Comparison of ENCODE assay signal across 1 cellular context in the genomic region with DNA sequence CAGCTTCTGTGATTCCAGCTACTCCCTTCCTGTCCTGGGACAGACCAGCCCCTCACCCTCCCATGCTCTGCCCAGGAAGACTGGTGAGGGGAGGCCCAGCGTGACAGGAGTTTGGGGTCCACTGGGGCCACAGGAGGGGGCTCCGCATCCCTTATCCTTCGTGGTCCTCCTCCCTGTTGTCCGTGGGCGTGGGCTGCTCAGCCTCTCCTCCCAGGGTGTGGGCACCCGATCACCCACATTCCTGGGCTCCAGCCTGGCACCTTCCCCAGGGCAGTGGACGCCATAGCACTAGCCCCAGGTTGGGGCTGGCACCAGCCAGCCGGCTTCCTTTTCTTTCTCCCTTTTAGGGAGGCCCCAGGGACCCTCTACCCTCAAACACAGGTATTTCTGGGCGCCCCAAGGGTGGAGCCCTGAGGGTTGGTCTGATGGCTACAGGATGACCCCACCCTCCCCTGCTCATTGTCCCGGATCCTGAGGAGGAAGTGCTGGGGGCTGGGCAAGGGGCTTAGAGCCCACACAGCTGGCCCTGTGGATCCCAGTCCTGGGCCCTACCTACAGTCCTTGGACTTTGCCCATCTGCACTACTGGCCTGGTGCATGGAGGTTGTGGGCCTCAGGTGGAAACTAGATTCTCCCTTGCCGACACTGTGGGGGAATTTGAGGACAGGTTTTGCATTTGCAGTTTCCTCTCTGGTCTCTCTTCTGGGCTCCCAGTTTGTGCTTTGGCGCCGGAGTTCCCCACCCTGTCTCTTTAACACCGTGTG.
TF ChIP-seq lines count a peak whose summit lies in the region.

No MANE protein-coding gene starts in this region.

TF ChIP-seq in endothelial cell of umbilical vein, 7 proteins besides CTCF, POLR2A, EP300 and RAD21:
- no peak for TF ChIP-seq JUN (IDR thresholded peaks at IDR 0.05; ENCODE audit: borderline replicate concordance, insufficient read depth, insufficient read length, low read depth)
- no peak for TF ChIP-seq POLR2AphosphoS5 (IDR thresholded peaks at IDR 0.05; ENCODE audit: insufficient read depth, low read depth, low read length)
- no peak for TF ChIP-seq EZH2 (IDR thresholded peaks at IDR 0.05; ENCODE audit: borderline replicate concordance, low read depth, low read length, severe bottlenecking)
- no peak for TF ChIP-seq GATA2 (IDR thresholded peaks at IDR 0.05; ENCODE audit: insufficient read depth, insufficient read length, low read depth, low read length)
- no peak for TF ChIP-seq MYC (IDR thresholded peaks at IDR 0.05; ENCODE audit: low read depth, low read length)
- TF ChIP-seq FOS (IDR thresholded peaks at IDR 0.05; ENCODE audit: borderline replicate concordance, insufficient read depth, low read length), result no peak
